Comparison of ENCODE assay signal across 10 cellular contexts in the genomic region with DNA sequence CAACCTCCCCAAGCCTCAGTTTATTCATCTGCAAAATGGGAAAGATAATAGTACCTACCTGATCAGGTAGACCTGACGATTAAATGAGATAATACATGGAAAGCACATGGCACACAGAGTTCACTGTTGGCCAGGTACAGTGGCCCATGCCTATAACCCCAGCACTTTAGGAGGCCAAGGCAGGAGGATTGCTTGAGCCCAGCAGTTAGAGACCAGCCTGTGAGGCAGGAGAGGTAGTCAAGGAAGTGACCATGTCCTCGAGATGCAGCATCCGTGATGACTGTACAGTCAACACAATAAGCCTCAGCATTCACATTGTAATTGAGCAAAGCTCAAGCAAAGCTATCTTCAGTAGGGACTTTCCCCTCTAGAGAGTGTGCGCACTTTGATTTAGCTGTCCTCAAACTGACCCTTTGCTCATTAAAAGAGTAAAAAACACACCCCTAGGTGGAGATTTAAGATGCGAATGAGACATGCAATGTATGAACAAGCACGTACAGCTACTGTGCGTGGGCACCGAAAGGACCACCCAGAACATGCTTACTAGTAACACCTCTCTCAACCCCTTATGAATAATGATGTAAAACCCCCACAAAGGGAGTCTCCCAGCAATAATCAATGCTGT. TPM values are rescaled to one million over a fixed set of nuclear protein-coding genes. Genes with fewer than 3 reads are reported as not detected.
DNase-seq lines count a peak whose midpoint lies in the region; ATAC-seq, FAIRE-seq and TF ChIP-seq lines count a peak whose summit lies in the region.
"Had no signal": no experiment of that assay in that cellular context is flagged by ENCODE, and none has a peak within 500 bp of the region (broad histone marks: within the 10 kb centered on the region; RNA-seq: fewer than 3 reads in every experiment).

No MANE protein-coding gene starts in this region.

- H3K27ac Mint-ChIP-seq in nephron = peak overlapping the region in 2 of 3 experiments; percentile 16 to 40

- H3K27me3 Mint-ChIP-seq in nephron (ENCODE audit: low read depth) = peaks cover 4% of the 10 kb centered on the region
- H3K27me3 Mint-ChIP-seq: stimulated activated naive CD8-positive, alpha-beta T cell treated with anti-CD3 and anti-CD28 coated beads, Interleukin-15, Interleukin-2, amounts not matched to agents 100 ng/mL and 50 ng/mL, for 24 hours had no signal

- H3K9me3 Mint-ChIP-seq in nephron = no peaks in the 10 kb centered on the region
- H3K9me3 Mint-ChIP-seq: stimulated activated naive CD8-positive, alpha-beta T cell treated with anti-CD3 and anti-CD28 coated beads, Interleukin-15, Interleukin-2, amounts not matched to agents 100 ng/mL and 50 ng/mL, for 24 hours had no signal

- FAIRE-seq in GM12892 (lab: Jason Lieb, UNC) = peak; percentile 91

- TF ChIP-seq CTCF in nephron (IDR thresholded peaks at IDR 0.05; ENCODE audit: unreplicated experiment in 3 of 3) = no peak

- H3K4me1 Mint-ChIP-seq in nephron = peaks cover 59% of the 10 kb centered on the region

- TF ChIP-seq POLR2A in GM12892 (IDR thresholded peaks at IDR 0.05; ENCODE audit: low read depth, low read length) = peak; percentile 31; the same call in 1 of the 2 replicates

- H3K4me3 Mint-ChIP-seq in nephron = no peak overlapping the region
- H3K4me3 Mint-ChIP-seq: stimulated activated naive CD8-positive, alpha-beta T cell treated with anti-CD3 and anti-CD28 coated beads, Interleukin-15, Interleukin-2, amounts not matched to agents 100 ng/mL and 50 ng/mL, for 24 hours had no signal

- peak; percentile 23 for ATAC-seq in GM21717 (IDR thresholded peaks at IDR 0.05; ENCODE audit: unreplicated experiment)
- ATAC-seq in HG03097 (IDR thresholded peaks at IDR 0.05; ENCODE audit: low FRiP score, unreplicated experiment) = no peak

- H3K36me3 Mint-ChIP-seq in nephron (ENCODE audit: low read depth) = peaks cover 21% of the 10 kb centered on the region

- no peak for DNase-seq in GM12892 (ENCODE audit: insufficient read length)
- DNase-seq in astrocyte of the hippocampus (ENCODE audit: low read depth, low spot score) = peak; percentile 44
- no peak for DNase-seq in NCI-H226
- no peak for DNase-seq in HPDE6-E6E7 (ENCODE audit: extremely low spot score)
- DNase-seq: heart right ventricle, T-helper 9 cell had no signal

RNA-seq across cellular contexts. Expression of a gene that starts 9.9 kb away (rescaled TPM):
- 136 TPM for polyA plus RNA-seq in GM12892 (2012; ENCODE audit: missing spikeins)

RNA-seq across cellular contexts. Expression of a gene that starts 11.3 kb away (rescaled TPM):
- 36.3 TPM for polyA plus RNA-seq in GM12892 (2012; ENCODE audit: missing spikeins)

RNA-seq across cellular contexts. Expression of a gene that starts 25.6 kb away (rescaled TPM):
- polyA plus RNA-seq in GM12892 (2012; ENCODE audit: missing spikeins) = 0.23 TPM

RNA-seq across cellular contexts. Expression of a gene that starts 57.2 kb away (rescaled TPM):
- polyA plus RNA-seq in GM12892 (2012; ENCODE audit: missing spikeins) = 2.4 TPM
